19 cellular contexts compared by ENCODE assay signal in genomic region chr11:118215262-118215661, GRCh38. TPM values are rescaled to one million over a fixed set of nuclear protein-coding genes. Genes with fewer than 3 reads are reported as not detected.
A peak's percentile ranks its signal among the peaks of the same experiment; 100 is the strongest.
DNase-seq lines count a peak whose midpoint lies in the region; ATAC-seq and TF ChIP-seq lines count a peak whose summit lies in the region.
"Had no signal": no experiment of that assay in that cellular context is flagged by ENCODE, and none has a peak within 500 bp of the region (broad histone marks: within the 10 kb centered on the region; RNA-seq: fewer than 3 reads in every experiment).

No MANE protein-coding gene starts in this region.

- H3K27ac ChIP-seq in Peyer's patch, result peak overlapping the region in 3 of 4 donors; percentile 28 to 74 (median 73)
- peak overlapping the region; percentile 41 to 63 (median 56) for H3K27ac ChIP-seq in transverse colon

- H3K27me3 ChIP-seq in Peyer's patch (no peaks in the 10 kb centered on the region), transverse colon (peaks cover 9% of the 10 kb centered on the region)

- TF ChIP-seq EP300 in transverse colon (IDR thresholded peaks at IDR 0.05; ENCODE audit: low read depth), result no peak

- H3K4me1 ChIP-seq in Peyer's patch, result peaks cover 0 to 16% (median 4%) of the 10 kb centered on the region in 4 donors
- peaks cover 15 to 47% (median 34%) of the 10 kb centered on the region in 4 donors for H3K4me1 ChIP-seq in transverse colon

- no peak for TF ChIP-seq CTCF in Peyer's patch (IDR thresholded peaks at IDR 0.05)
- TF ChIP-seq CTCF in transverse colon (IDR thresholded peaks at IDR 0.05), result no peak
- no peak for TF ChIP-seq CTCF in GM13977 (IDR thresholded peaks at IDR 0.05; ENCODE audit: extremely low read depth, insufficient read depth, missing control alignments)

- no peak overlapping the region for H3K4me3 ChIP-seq in Peyer's patch
- H3K4me3 ChIP-seq in transverse colon, result no peak overlapping the region
- H3K4me3 ChIP-seq: K562 had no signal

- H3K4me1 Mint-ChIP-seq in activated naive CD4-positive, alpha-beta T cell treated with anti-CD3 and anti-CD28 coated beads for 36 hours (ENCODE audit: low read depth), result peaks cover 92% of the 10 kb centered on the region
- H3K4me1 Mint-ChIP-seq in dendritic cell treated with granulocyte-macrophage colony-stimulating factor and Interleukin-4, amounts not matched to agents 40 ng/mL and 50 ng/mL, for 4 days (ENCODE audit: low read depth), result peaks cover 97% of the 10 kb centered on the region
- H3K4me1 Mint-ChIP-seq: nephron progenitor cell had no signal

- H3K36me3 ChIP-seq in Peyer's patch, result no peaks in the 10 kb centered on the region
- H3K36me3 ChIP-seq in transverse colon, result no peaks in the 10 kb centered on the region

- 84 to 94% methylated on average over 3 of the region's 3 CpGs for WGBS in transverse colon (ENCODE audit: low coverage in 1 of 2), 2 donors

- in situ Hi-C loops in transverse colon (cut with MboI; ENCODE audit: low pct_ligation_motif_present in 1 of 4, low pct_unique_long_range_greater_than_20kb in 1 of 4, low sequenced_read_pairs in 3 of 4), result no loop called here
- in situ Hi-C loops in GM13977 (cut with MboI; ENCODE audit: low pct_unique_long_range_greater_than_20kb, low sequenced_read_pairs, unreplicated experiment), result no loop called here

- DNase-seq in activated naive CD4-positive, alpha-beta T cell treated with anti-CD3 and anti-CD28 coated beads for 36 hours, result peak; percentile 57
- DNase-seq in activated naive CD4-positive, alpha-beta T cell treated with Interleukin-2 at 50 U/mL for 16 hours, result no peak
- DNase-seq in Peyer's patch, result peak in 2 of 3 donors; percentile 37 to 60
- DNase-seq in transverse colon, result no peak
- no peak for DNase-seq in NCI-H1436 treated with DMSO at 0.1 percent for 48 hours (lab: John Stamatoyannopoulos, UW)
- DNase-seq in sciatic nerve (ENCODE audit: low spot score), result no peak
- no peak for DNase-seq in GM13977 (ENCODE audit: low spot score)
- DNase-seq: activated B cell treated with CpG ODN at 0.5 μM for 24 hours; left ventricle myocardium superior; NCI-H146; nephron progenitor cell; right cardiac atrium; stimulated activated CD4-positive, alpha-beta T cell treated with anti-CD3 and anti-CD28 coated beads, Interleukin-4, amount 100 ng/mL, for 4 hours had no signal

- no peaks in the 10 kb centered on the region for H3K9me3 Mint-ChIP-seq in activated naive CD4-positive, alpha-beta T cell treated with anti-CD3 and anti-CD28 coated beads for 36 hours
- no peaks in the 10 kb centered on the region for H3K9me3 Mint-ChIP-seq in dendritic cell treated with granulocyte-macrophage colony-stimulating factor and Interleukin-4, amounts not matched to agents 40 ng/mL and 50 ng/mL, for 4 days
- H3K9me3 Mint-ChIP-seq: activated B cell treated with CpG ODN at 0.5 μM for 24 hours, nephron progenitor cell had no signal

- H3K27me3 Mint-ChIP-seq in activated naive CD4-positive, alpha-beta T cell treated with anti-CD3 and anti-CD28 coated beads for 36 hours (ENCODE audit: low read depth), result no peaks in the 10 kb centered on the region
- H3K27me3 Mint-ChIP-seq in dendritic cell treated with granulocyte-macrophage colony-stimulating factor and Interleukin-4, amounts not matched to agents 40 ng/mL and 50 ng/mL, for 4 days, result no peaks in the 10 kb centered on the region

- H3K9me3 ChIP-seq in Peyer's patch (no peaks in the 10 kb centered on the region), transverse colon (no peaks in the 10 kb centered on the region)

- H3K27ac Mint-ChIP-seq in activated naive CD4-positive, alpha-beta T cell treated with anti-CD3 and anti-CD28 coated beads for 36 hours, result peak overlapping the region; percentile 100
- peak overlapping the region; percentile 91 for H3K27ac Mint-ChIP-seq in dendritic cell treated with granulocyte-macrophage colony-stimulating factor and Interleukin-4, amounts not matched to agents 40 ng/mL and 50 ng/mL, for 4 days
- H3K27ac Mint-ChIP-seq: brain, nephron progenitor cell had no signal

- peaks cover 42% of the 10 kb centered on the region for H3K36me3 Mint-ChIP-seq in activated naive CD4-positive, alpha-beta T cell treated with anti-CD3 and anti-CD28 coated beads for 36 hours (ENCODE audit: low read depth)
- peaks cover 85% of the 10 kb centered on the region for H3K36me3 Mint-ChIP-seq in dendritic cell treated with granulocyte-macrophage colony-stimulating factor and Interleukin-4, amounts not matched to agents 40 ng/mL and 50 ng/mL, for 4 days (ENCODE audit: low read depth)
- H3K36me3 Mint-ChIP-seq: brain had no signal

- H3K4me3 Mint-ChIP-seq in activated naive CD4-positive, alpha-beta T cell treated with anti-CD3 and anti-CD28 coated beads for 36 hours, result peak overlapping the region; percentile 64
- peak overlapping the region; percentile 56 for H3K4me3 Mint-ChIP-seq in dendritic cell treated with granulocyte-macrophage colony-stimulating factor and Interleukin-4, amounts not matched to agents 40 ng/mL and 50 ng/mL, for 4 days
- H3K4me3 Mint-ChIP-seq: nephron progenitor cell had no signal

- ATAC-seq in sciatic nerve, result no peak
- ATAC-seq: HCT116, K562, left ventricle myocardium superior, right cardiac atrium, SK-N-SH treated with all-trans-retinoic acid at 6 μM for 48 hours had no signal

- no peak for TF ChIP-seq POLR2A in Peyer's patch (IDR thresholded peaks at IDR 0.05)
- no peak for TF ChIP-seq POLR2A in transverse colon (IDR thresholded peaks at IDR 0.05)

- intact Hi-C loops in activated naive CD4-positive, alpha-beta T cell treated with anti-CD3 and anti-CD28 coated beads for 36 hours (cut with micrococcal nuclease), result loop anchor here (5.0 kb wide), 2 partner anchors 168 to 213 kb away; no protein-coding TSS in a partner anchor
- intact Hi-C loops in dendritic cell treated with granulocyte-macrophage colony-stimulating factor and Interleukin-4, amounts not matched to agents 40 ng/mL and 50 ng/mL, for 4 days (cut with micrococcal nuclease), result loop anchor here (2.0 to 5.0 kb wide), 2 partner anchors 14 to 37 kb away; partner anchors contain the start of gene MPZL3
- intact Hi-C loops in transverse colon (cut with DNase I; ENCODE audit: low total_unique reads) (no loop called here), sciatic nerve (cut with DNase I) (no loop called here)

- CTCF ChIA-PET in activated naive CD4-positive, alpha-beta T cell treated with anti-CD3 and anti-CD28 coated beads for 36 hours (lab: Charles Lee), result interaction anchor here (0.6 to 2.9 kb wide), 7 partner anchors 9 to 98 kb away, joined by 3 to 12 read pairs (median 5); partner anchors contain the start of gene JAML

RNA-seq across cellular contexts. Expression of gene JAML, which starts 9.5 kb away (rescaled TPM):
- 10 to 100 TPM; 67.5 to 71.4 TPM for total RNA-seq in activated naive CD4-positive, alpha-beta T cell treated with anti-CD3 and anti-CD28 coated beads for 36 hours
- total RNA-seq in Peyer's patch, result 10 to 100 TPM in 3 of 4 donors, 1 to 10 TPM in 1; 7.5 to 83.3 (median 14.4) TPM
- total RNA-seq in transverse colon, result 10 to 100 TPM in 2 of 4 donors, 1 to 10 TPM in 2; 3.2 to 15.1 (median 8.0) TPM
- total RNA-seq in sciatic nerve, result 20.8 TPM
- total RNA-seq: NCI-H460 had no signal

RNA-seq across cellular contexts. Expression of gene MPZL3, which starts 36.9 kb away (rescaled TPM):
- total RNA-seq in activated naive CD4-positive, alpha-beta T cell treated with anti-CD3 and anti-CD28 coated beads for 36 hours, result 10 to 100 TPM; 29.3 to 30.5 TPM
- 10 to 100 TPM in 1 of 4 donors, 1 to 10 TPM in 2, under 1 TPM in 1; 0.83 to 15.4 (median 7.8) TPM for total RNA-seq in Peyer's patch
- 10 to 100 TPM in 2 of 4 donors, 1 to 10 TPM in 2; 2.4 to 15.2 (median 8.2) TPM for total RNA-seq in transverse colon
- total RNA-seq in sciatic nerve, result 2.7 TPM

RNA-seq across cellular contexts. Expression of gene SCN2B, which starts 38.8 kb away (rescaled TPM):
- not detected for total RNA-seq in activated naive CD4-positive, alpha-beta T cell treated with anti-CD3 and anti-CD28 coated beads for 36 hours
- under 1 TPM in 2 of 4 donors, not detected in 2; 0.13 to 0.38 TPM for total RNA-seq in Peyer's patch
- under 1 TPM in 2 of 4 donors, not detected in 2; 0.14 to 0.37 TPM for total RNA-seq in transverse colon
- 2.7 TPM for total RNA-seq in sciatic nerve
- total RNA-seq: activated B cell treated with CpG ODN at 0.5 μM for 24 hours, K562, NCI-H460 had no signal

RNA-seq across cellular contexts. Expression of gene MPZL2, which starts 48.8 kb away (rescaled TPM):
- total RNA-seq in activated naive CD4-positive, alpha-beta T cell treated with anti-CD3 and anti-CD28 coated beads for 36 hours, result 10 to 100 TPM; 25.3 to 28.4 TPM
- total RNA-seq in Peyer's patch (10 to 100 TPM; 21.0 to 32.4 (median 22.3) TPM), transverse colon (10 to 100 TPM; 59.5 to 86.5 (median 75.0) TPM), sciatic nerve (49.6 TPM)
- total RNA-seq: activated B cell treated with CpG ODN at 0.5 μM for 24 hours had no signal

Comparison
In these comparisons a context has a peak if more than half of its experiments do, and no peak if none do; other contexts are left out.
1. DNase-seq: peak in activated naive CD4-positive, alpha-beta T cell treated with anti-CD3 and anti-CD28 coated beads for 36 hours (single experiment) and Peyer's patch (2 of 3); none in activated naive CD4-positive, alpha-beta T cell treated with Interleukin-2 at 50 U/mL for 16 hours (single experiment), transverse colon (single experiment), NCI-H1436 treated with DMSO at 0.1 percent for 48 hours (single experiment), sciatic nerve (single experiment) and GM13977 (single experiment).
2. intact Hi-C loops: an anchor here in activated naive CD4-positive, alpha-beta T cell treated with anti-CD3 and anti-CD28 coated beads for 36 hours (5.0 kb wide) and dendritic cell treated with granulocyte-macrophage colony-stimulating factor and Interleukin-4, amounts not matched to agents 40 ng/mL and 50 ng/mL, for 4 days (2.0 to 5.0 kb wide); none called in transverse colon and sciatic nerve.